10 cellular contexts compared by ENCODE assay signal in the genomic region with DNA sequence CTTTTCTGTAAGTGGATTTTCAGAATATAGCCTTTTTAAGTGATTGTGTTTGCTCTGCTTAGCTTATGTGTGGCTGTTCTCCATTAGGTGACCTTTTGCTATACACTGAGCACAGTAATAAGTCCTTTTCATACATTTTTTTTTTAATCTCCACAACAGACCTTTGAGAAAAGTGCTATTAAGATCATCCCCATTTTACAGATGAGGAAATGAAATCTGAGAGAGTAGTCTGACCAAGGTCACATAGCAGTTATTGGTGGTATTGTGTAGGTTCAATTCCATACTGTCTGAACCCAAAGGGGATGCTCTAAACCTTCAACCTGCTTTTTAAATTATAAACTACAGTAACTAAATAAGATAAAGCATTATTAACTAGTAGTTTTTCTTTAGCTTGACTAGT. TPM values are rescaled to one million over a fixed set of nuclear protein-coding genes. Genes with fewer than 3 reads are reported as not detected.
DNase-seq lines count a peak whose midpoint lies in the region; ATAC-seq and TF ChIP-seq lines count a peak whose summit lies in the region.
"Had no signal": no experiment of that assay in that cellular context is flagged by ENCODE, and none has a peak within 500 bp of the region (broad histone marks: within the 10 kb centered on the region; RNA-seq: fewer than 3 reads in every experiment).

No MANE protein-coding gene starts in this region.

- DNase-seq in activated CD4-positive, alpha-beta T cell treated with anti-CD3 and anti-CD28 coated beads, Interleukin-2, amount 10 ng/mL, durations not matched to agents 7 days and 5 days = no peak
- no peak for DNase-seq in activated CD4-positive, alpha-beta T cell treated with anti-CD3 and anti-CD28 coated beads, Interleukin-2, amount 50 U/mL, for 4 hours
- DNase-seq in immature natural killer cell (no peak), suprapubic skin (ENCODE audit: low spot score in 2 of 2) (no peak), NCI-H446 treated with DMSO at 0.1 percent for 48 hours (lab: John Stamatoyannopoulos, UW) (no peak), NCI-H524 (lab: John Stamatoyannopoulos, UW) (no peak), sciatic nerve (ENCODE audit: low spot score) (no peak)
- DNase-seq: C1 segment of cervical spinal cord, cortex of kidney had no signal

- TF ChIP-seq CTCF in suprapubic skin (IDR thresholded peaks at IDR 0.05) = no peak

- TF ChIP-seq EP300 in suprapubic skin (IDR thresholded peaks at IDR 0.05) = no peak

- H3K9me3 Mint-ChIP-seq in activated CD4-positive, alpha-beta T cell treated with anti-CD3 and anti-CD28 coated beads, Interleukin-2, amount 10 ng/mL, durations not matched to agents 7 days and 5 days = no peaks in the 10 kb centered on the region
- H3K9me3 Mint-ChIP-seq in activated T-helper 17 cell treated with anti-CD3 and anti-CD28 coated beads, Interleukin-2, amount 50 U/mL, for 72 hours = no peaks in the 10 kb centered on the region
- no peaks in the 10 kb centered on the region for H3K9me3 Mint-ChIP-seq in immature natural killer cell

- H3K4me1 ChIP-seq in suprapubic skin = peaks cover 50% of the 10 kb centered on the region

- intact Hi-C loops in sciatic nerve (cut with DNase I) = no loop called here

- H3K27ac ChIP-seq in suprapubic skin = no peak overlapping the region

- peak overlapping the region; percentile 100 for H3K4me3 ChIP-seq in suprapubic skin

- no peak for ATAC-seq in activated T-helper 17 cell treated with anti-CD3 and anti-CD28 coated beads, Interleukin-2, amount 50 U/mL, for 72 hours (replicated peaks)
- no peak for ATAC-seq in sciatic nerve

- POLR2A ChIA-PET in activated CD4-positive, alpha-beta T cell treated with anti-CD3 and anti-CD28 coated beads, Interleukin-2, amount 10 ng/mL, durations not matched to agents 7 days and 5 days (lab: Charles Lee) = interaction anchor here (0.7 kb wide), 1 partner anchor 1292 kb away, joined by 3 read pairs; no protein-coding TSS in a partner anchor

- H3K9me3 ChIP-seq in suprapubic skin = no peaks in the 10 kb centered on the region

- peak overlapping the region; percentile 97 for H3K4me3 Mint-ChIP-seq in activated CD4-positive, alpha-beta T cell treated with anti-CD3 and anti-CD28 coated beads, Interleukin-2, amount 10 ng/mL, durations not matched to agents 7 days and 5 days
- H3K4me3 Mint-ChIP-seq in activated T-helper 17 cell treated with anti-CD3 and anti-CD28 coated beads, Interleukin-2, amount 50 U/mL, for 72 hours = peak overlapping the region; percentile 94
- H3K4me3 Mint-ChIP-seq in immature natural killer cell = peak overlapping the region; percentile 89 to 96 (median 94)

- CTCF ChIA-PET in activated CD4-positive, alpha-beta T cell treated with anti-CD3 and anti-CD28 coated beads, Interleukin-2, amount 10 ng/mL, durations not matched to agents 7 days and 5 days (lab: Charles Lee) = interaction anchor here (1.3 to 3.1 kb wide), 2 partner anchors 11 to 29 kb away, joined by 3 to 22 read pairs; no protein-coding TSS in a partner anchor

- H3K36me3 Mint-ChIP-seq in activated CD4-positive, alpha-beta T cell treated with anti-CD3 and anti-CD28 coated beads, Interleukin-2, amount 10 ng/mL, durations not matched to agents 7 days and 5 days (ENCODE audit: low read depth) = peaks cover 34% of the 10 kb centered on the region
- H3K36me3 Mint-ChIP-seq in activated T-helper 17 cell treated with anti-CD3 and anti-CD28 coated beads, Interleukin-2, amount 50 U/mL, for 72 hours (ENCODE audit: low read depth) = peaks cover 68% of the 10 kb centered on the region
- peaks cover 0 to 4% (median 4%) of the 10 kb centered on the region in 3 donors for H3K36me3 Mint-ChIP-seq in immature natural killer cell

- peak overlapping the region; percentile 91 for H3K27ac Mint-ChIP-seq in activated CD4-positive, alpha-beta T cell treated with anti-CD3 and anti-CD28 coated beads, Interleukin-2, amount 10 ng/mL, durations not matched to agents 7 days and 5 days
- peak overlapping the region; percentile 94 for H3K27ac Mint-ChIP-seq in activated T-helper 17 cell treated with anti-CD3 and anti-CD28 coated beads, Interleukin-2, amount 50 U/mL, for 72 hours
- H3K27ac Mint-ChIP-seq in immature natural killer cell = peak overlapping the region; percentile 96 to 99 (median 97)

- H3K4me1 Mint-ChIP-seq in activated CD4-positive, alpha-beta T cell treated with anti-CD3 and anti-CD28 coated beads, Interleukin-2, amount 10 ng/mL, durations not matched to agents 7 days and 5 days = peaks cover 54% of the 10 kb centered on the region
- peaks cover 44% of the 10 kb centered on the region for H3K4me1 Mint-ChIP-seq in activated T-helper 17 cell treated with anti-CD3 and anti-CD28 coated beads, Interleukin-2, amount 50 U/mL, for 72 hours
- peaks cover 58 to 72% of the 10 kb centered on the region in 2 donors for H3K4me1 Mint-ChIP-seq in immature natural killer cell

- no peak for TF ChIP-seq POLR2A in suprapubic skin (IDR thresholded peaks at IDR 0.05)

- H3K27me3 Mint-ChIP-seq in activated CD4-positive, alpha-beta T cell treated with anti-CD3 and anti-CD28 coated beads, Interleukin-2, amount 10 ng/mL, durations not matched to agents 7 days and 5 days = no peaks in the 10 kb centered on the region
- no peaks in the 10 kb centered on the region for H3K27me3 Mint-ChIP-seq in activated T-helper 17 cell treated with anti-CD3 and anti-CD28 coated beads, Interleukin-2, amount 50 U/mL, for 72 hours
- H3K27me3 Mint-ChIP-seq in immature natural killer cell (ENCODE audit: low read depth in 3 of 3) = peaks cover 12 to 18% (median 13%) of the 10 kb centered on the region in 3 donors

- H3K27me3 ChIP-seq in suprapubic skin = no peaks in the 10 kb centered on the region

- H3K36me3 ChIP-seq in suprapubic skin = no peaks in the 10 kb centered on the region

RNA-seq across cellular contexts. Expression of a gene that starts 1.7 kb away (rescaled TPM):
- 100 to 1,000 TPM; 208 to 259 TPM for total RNA-seq in activated CD4-positive, alpha-beta T cell treated with anti-CD3 and anti-CD28 coated beads, Interleukin-2, amount 10 ng/mL, durations not matched to agents 7 days and 5 days
- 100 to 1,000 TPM; 209 to 242 TPM for total RNA-seq in activated T-helper 17 cell treated with anti-CD3 and anti-CD28 coated beads, Interleukin-2, amount 50 U/mL, for 72 hours
- 100 to 1,000 TPM in 1 of 3 donors, 10 to 100 TPM in 1, 1 to 10 TPM in 1; 7.9 to 109 (median 21.6) TPM for polyA plus RNA-seq in immature natural killer cell
- total RNA-seq in suprapubic skin (100 to 1,000 TPM in 2 of 4 donors, 10 to 100 TPM in 2; 96.1 to 181 (median 104) TPM), sciatic nerve (182 TPM)
